In genomic region chr2:173141666-173142065, GRCh38 we compare ENCODE assay signal across 27 cellular contexts.
"Had no signal": no experiment of that assay in that cellular context is flagged by ENCODE, and none has a peak within 500 bp of the region (broad histone marks: within the 10 kb centered on the region; RNA-seq: fewer than 3 reads in every experiment).

No MANE protein-coding gene starts in this region.

- H3K4me3 Mint-ChIP-seq: dendritic cell treated with granulocyte-macrophage colony-stimulating factor and Interleukin-4, amounts not matched to agents 40 ng/mL and 50 ng/mL, for 4 days; endodermal cell; memory B cell; mesothelial cell of epicardium; naive B cell; nephron progenitor cell; stimulated activated effector memory CD8-positive, alpha-beta T cell treated with anti-CD3 and anti-CD28 coated beads, Interleukin-12 subunit alpha, Interleukin-12 subunit beta, amount 100 ng/mL, for 72 hours had no signal

- DNase-seq: effector CD8-positive, alpha-beta T cell; endodermal cell; foreskin fibroblast; gastrocnemius medialis; head of caudate nucleus; mucosa of descending colon; naive B cell; nephron progenitor cell; nucleus accumbens; sigmoid colon; stimulated activated CD4-positive, alpha-beta T cell treated with anti-CD3 and anti-CD28 coated beads, Interleukin-2, amount 100 ng/mL, for 24 hours; stimulated activated CD4-positive, alpha-beta T cell treated with anti-CD3 and anti-CD28 coated beads, Interleukin-4, amount 100 ng/mL, for 24 hours; stimulated activated naive CD4-positive, alpha-beta T cell treated with Interleukin-2 at 50 U/mL for 16 hours; stomach; thyroid gland; trophoblast cell had no signal

- ATAC-seq: esophagus mucosa; gastrocnemius medialis; left lobe of liver; mucosa of descending colon; stimulated activated effector memory CD8-positive, alpha-beta T cell treated with anti-CD3 and anti-CD28 coated beads, Interleukin-12 subunit alpha, Interleukin-12 subunit beta, amount 100 ng/mL, for 72 hours had no signal

- H3K9me3 ChIP-seq: gastrocnemius medialis, prostate gland, right atrium auricular region, sigmoid colon, stomach, thyroid gland, vagina had no signal

- H3K4me1 ChIP-seq: prostate gland, thyroid gland had no signal

- H3K27me3 Mint-ChIP-seq: dendritic cell treated with granulocyte-macrophage colony-stimulating factor and Interleukin-4, amounts not matched to agents 40 ng/mL and 50 ng/mL, for 4 days; memory B cell; naive B cell had no signal

- H3K27ac ChIP-seq: epithelial cell of prostate, gastrocnemius medialis, prostate gland, right atrium auricular region, sigmoid colon, stomach, thyroid gland, vagina had no signal

- H3K27me3 ChIP-seq: gastrocnemius medialis, right atrium auricular region, sigmoid colon, stomach, thyroid gland, vagina had no signal

- H3K36me3 ChIP-seq: gastrocnemius medialis, prostate gland, right atrium auricular region, stomach, thyroid gland, vagina had no signal

- H3K4me3 ChIP-seq: gastrocnemius medialis, lung, mucosa of descending colon, prostate gland, right atrium auricular region, sigmoid colon, stomach, thyroid gland, vagina had no signal

- H3K27ac Mint-ChIP-seq: dendritic cell treated with granulocyte-macrophage colony-stimulating factor and Interleukin-4, amounts not matched to agents 40 ng/mL and 50 ng/mL, for 4 days; endodermal cell; memory B cell; mesothelial cell of epicardium; naive B cell; nephron progenitor cell; stimulated activated effector memory CD8-positive, alpha-beta T cell treated with anti-CD3 and anti-CD28 coated beads, Interleukin-12 subunit alpha, Interleukin-12 subunit beta, amount 100 ng/mL, for 72 hours had no signal
